8 cellular contexts compared by ENCODE assay signal in genomic region chr22:31247726-31248125, GRCh38. TPM values are rescaled to one million over a fixed set of nuclear protein-coding genes. Genes with fewer than 3 reads are reported as not detected.
DNase-seq lines count a peak whose midpoint lies in the region; TF ChIP-seq lines count a peak whose summit lies in the region.

No MANE protein-coding gene starts in this region.

- H3K27me3 ChIP-seq in BE2C (no peaks in the 10 kb centered on the region), OCI-LY1 (ENCODE audit: insufficient read depth, low read length) (no peaks in the 10 kb centered on the region), endocrine pancreas (ENCODE audit: control insufficient read depth, insufficient read depth, low read length) (no peaks in the 10 kb centered on the region)

- no peaks in the 10 kb centered on the region for H3K27me3 Mint-ChIP-seq in nephron (ENCODE audit: low read depth)

- H3K4me1 Mint-ChIP-seq in nephron: peaks cover 68% of the 10 kb centered on the region

- peak; percentile 18 for DNase-seq in BE2C
- DNase-seq in NCI-H748 (lab: John Stamatoyannopoulos, UW; ENCODE audit: unreplicated experiment): no peak
- DNase-seq in medulla oblongata (ENCODE audit: extremely low spot score): no peak
- DNase-seq in SHP77 treated with DMSO at 0.1 percent for 48 hours (lab: John Stamatoyannopoulos, UW): no peak
- no peak for DNase-seq in NCI-H1105 treated with DMSO at 0.1 percent for 48 hours (lab: John Stamatoyannopoulos, UW)

- no peaks in the 10 kb centered on the region for H3K9me2 ChIP-seq in OCI-LY1 (ENCODE audit: low read depth, low read length)

- peak overlapping the region; percentile 82 for H3K4me3 ChIP-seq in BE2C (ENCODE audit: low read depth, low read length)
- no peak overlapping the region for H3K4me3 ChIP-seq in OCI-LY1 (ENCODE audit: low read depth, low read length, poor library complexity, severe bottlenecking)
- peak overlapping the region; percentile 30 for H3K4me3 ChIP-seq in endocrine pancreas (ENCODE audit: control insufficient read depth, insufficient read depth, low read length)

- no peaks in the 10 kb centered on the region for H3K9me3 Mint-ChIP-seq in nephron

- no peak overlapping the region for H2AFZ ChIP-seq in OCI-LY1 (ENCODE audit: low read length)

- no peaks in the 10 kb centered on the region for H3K9me3 ChIP-seq in BE2C
- no peaks in the 10 kb centered on the region for H3K9me3 ChIP-seq in OCI-LY1 (ENCODE audit: low read length)
- H3K9me3 ChIP-seq in endocrine pancreas (ENCODE audit: control insufficient read depth, low read length): no peaks in the 10 kb centered on the region

- no peaks in the 10 kb centered on the region for H3K36me3 Mint-ChIP-seq in nephron (ENCODE audit: low read depth)

- H3K79me2 ChIP-seq in OCI-LY1 (ENCODE audit: insufficient read depth, low read length): no peaks in the 10 kb centered on the region

- H3K9ac ChIP-seq in OCI-LY1 (ENCODE audit: low read length) (no peak overlapping the region; the same call in 1 of the 2 replicates), endocrine pancreas (ENCODE audit: control insufficient read depth, insufficient read depth, low read length) (no peak overlapping the region)

- peak overlapping the region; percentile 18; the same call in 1 of the 2 replicates for H3K4me2 ChIP-seq in OCI-LY1 (ENCODE audit: low read length)

- H4K20me1 ChIP-seq in OCI-LY1 (ENCODE audit: insufficient read depth, low read length): no peaks in the 10 kb centered on the region

- H3K4me1 ChIP-seq in BE2C (no peaks in the 10 kb centered on the region), OCI-LY1 (ENCODE audit: insufficient read depth, low read length, severe bottlenecking) (peaks cover 10% of the 10 kb centered on the region), endocrine pancreas (ENCODE audit: control insufficient read depth, insufficient read depth, low read length) (no peaks in the 10 kb centered on the region)

- no peak overlapping the region for H3K27ac ChIP-seq in OCI-LY1 (ENCODE audit: low read depth, low read length, poor library complexity, severe bottlenecking)

- peak overlapping the region; percentile 89 to 93 (median 92) for H3K4me3 Mint-ChIP-seq in nephron

- no peaks in the 10 kb centered on the region for H3K36me3 ChIP-seq in BE2C
- H3K36me3 ChIP-seq in OCI-LY1 (ENCODE audit: insufficient read depth, low read length): no peaks in the 10 kb centered on the region; the same call in 1 of the 2 replicates
- no peaks in the 10 kb centered on the region for H3K36me3 ChIP-seq in endocrine pancreas (ENCODE audit: control insufficient read depth, insufficient read depth, low read length)

- H3K27ac Mint-ChIP-seq in nephron: peak overlapping the region; percentile 86 to 95 (median 95)

- no peak for TF ChIP-seq CTCF in BE2C (IDR thresholded peaks at IDR 0.05; ENCODE audit: low read depth, low read length)
- TF ChIP-seq CTCF in OCI-LY1 (IDR thresholded peaks at IDR 0.05; ENCODE audit: low read length): no peak
- TF ChIP-seq CTCF in nephron (IDR thresholded peaks at IDR 0.05; ENCODE audit: unreplicated experiment in 3 of 3): no peak

- no peaks in the 10 kb centered on the region for H3F3A ChIP-seq in OCI-LY1 (ENCODE audit: insufficient read depth, low read length)

RNA-seq across cellular contexts. Expression of gene LIMK2, which starts 35.6 kb away (rescaled TPM):
- 19.9 TPM for polyA plus RNA-seq in BE2C (2012; ENCODE audit: insufficient read depth, insufficient read length, low read depth)

RNA-seq across cellular contexts. Expression of gene PIK3IP1, which starts 44.6 kb away (rescaled TPM):
- polyA plus RNA-seq in BE2C (2012; ENCODE audit: insufficient read depth, insufficient read length, low read depth): 5.4 TPM
